15 cellular contexts compared by ENCODE assay signal in genomic region chr12:49784756-49785409, GRCh38. TPM values are rescaled to one million over a fixed set of nuclear protein-coding genes. Genes with fewer than 3 reads are reported as not detected.
DNase-seq lines count a peak whose midpoint lies in the region; ATAC-seq and TF ChIP-seq lines count a peak whose summit lies in the region.
"Had no signal": no experiment of that assay in that cellular context is flagged by ENCODE, and none has a peak within 500 bp of the region (broad histone marks: within the 10 kb centered on the region; RNA-seq: fewer than 3 reads in every experiment).

No MANE protein-coding gene starts in this region.

- H3K4me3 Mint-ChIP-seq in CD14-positive monocyte = no peak overlapping the region
- H3K4me3 Mint-ChIP-seq: activated B cell treated with CpG ODN at 0.5 μM for 24 hours; dendritic cell treated with granulocyte-macrophage colony-stimulating factor and Interleukin-4, amounts not matched to agents 40 ng/mL and 50 ng/mL, for 4 days had no signal

- ATAC-seq in omental fat pad (ENCODE audit: low FRiP score) (peak; percentile 55), GM19351 (IDR thresholded peaks at IDR 0.05; ENCODE audit: unreplicated experiment) (no peak), HG02571 (IDR thresholded peaks at IDR 0.05; ENCODE audit: unreplicated experiment) (no peak)
- ATAC-seq: Panc1 had no signal

- H3K9me3 Mint-ChIP-seq in CD14-positive monocyte = peaks cover 0 to 6% (median 4%) of the 10 kb centered on the region in 7 donors

- H3K36me3 Mint-ChIP-seq in CD14-positive monocyte = peaks cover 8% of the 10 kb centered on the region in 2 donors

- DNase-seq in CD14-positive monocyte (ENCODE audit: low spot score) (no peak), LHCN-M2 (ENCODE audit: low read depth) (peak; percentile 59), choroid plexus epithelial cell (ENCODE audit: low read depth) (peak; percentile 59), omental fat pad (ENCODE audit: low spot score) (no peak), SIG-M5 treated with dmso at 0.1 percent for 504 hours (lab: John Stamatoyannopoulos, UW; ENCODE audit: unreplicated experiment) (no peak), NCI-H2081 treated with DMSO at 0.1 percent for 48 hours (lab: John Stamatoyannopoulos, UW) (no peak)
- DNase-seq: activated B cell treated with CpG ODN at 0.5 μM for 24 hours, aorta, DMS153, NCI-H748 treated with DMSO at 0.1 percent for 48 hours, stomach had no signal

- peaks cover 6 to 9% (median 6%) of the 10 kb centered on the region in 3 donors for H3K27me3 Mint-ChIP-seq in CD14-positive monocyte (ENCODE audit: low read depth in 3 of 3)

- H3K27ac Mint-ChIP-seq in CD14-positive monocyte = peak overlapping the region in 4 of 7 donors; percentile 28 to 62 (median 59)
- H3K27ac Mint-ChIP-seq: activated B cell treated with CpG ODN at 0.5 μM for 24 hours had no signal

- peaks cover 17% of the 10 kb centered on the region for H3K4me1 Mint-ChIP-seq in CD14-positive monocyte
- H3K4me1 Mint-ChIP-seq: activated B cell treated with CpG ODN at 0.5 μM for 24 hours had no signal

- intact Hi-C loops in CD14-positive monocyte (cut with micrococcal nuclease) = no loop called here

- no peak for TF ChIP-seq CTCF in CD14-positive monocyte (IDR thresholded peaks at IDR 0.05)
- no peak for TF ChIP-seq CTCF in choroid plexus epithelial cell (conservative IDR thresholded peaks at IDR 0.05; ENCODE audit: low read depth, low read length)
- TF ChIP-seq CTCF in omental fat pad (IDR thresholded peaks at IDR 0.05) = no peak

- H3K4me3 ChIP-seq in choroid plexus epithelial cell (ENCODE audit: low read depth, low read length) = no peak overlapping the region
- H3K4me3 ChIP-seq: stomach had no signal

RNA-seq across cellular contexts. Expression of gene NCKAP5L, which starts 43.3 kb away (rescaled TPM):
- polyA plus RNA-seq in CD14-positive monocyte = 1 to 10 TPM; 3.7 to 6.8 TPM
- 27.8 and 29.8 TPM in 2 replicates for total RNA-seq in LHCN-M2 (2014; rRNA removed)
- polyA plus RNA-seq in LHCN-M2 (2012) = 18.6 TPM
- total RNA-seq in omental fat pad = 10 to 100 TPM; 14.2 to 20.3 (median 17.6) TPM

RNA-seq across cellular contexts. Expression of gene TMBIM6, which starts 43.5 kb away (rescaled TPM):
- 1,000 to 10,000 TPM; 1,396 to 1,453 TPM for polyA plus RNA-seq in CD14-positive monocyte
- total RNA-seq in LHCN-M2 (2014; rRNA removed) (413 and 429 TPM in 2 replicates), omental fat pad (100 to 1,000 TPM; 337 to 481 (median 397) TPM)
- polyA plus RNA-seq in LHCN-M2 (2012) = 355 TPM

RNA-seq across cellular contexts. Expression of gene BCDIN3D, which starts 58.0 kb away (rescaled TPM):
- polyA plus RNA-seq in CD14-positive monocyte = 1 to 10 TPM in 1 of 2 donors, under 1 TPM in 1; 0.71 to 1.2 TPM
- total RNA-seq in LHCN-M2 (2014; rRNA removed) = 2.5 and 2.9 TPM in 2 replicates
- polyA plus RNA-seq in LHCN-M2 (2012) = 1.7 TPM
- total RNA-seq in omental fat pad = 1 to 10 TPM; 1.9 to 3.5 (median 2.8) TPM

Comparison
In these comparisons a context has a peak if more than half of its experiments do, and no peak if none do; other contexts are left out.
1. DNase-seq: peak in LHCN-M2 (single experiment) and choroid plexus epithelial cell (single experiment); none in CD14-positive monocyte (single experiment), omental fat pad (single experiment), SIG-M5 treated with dmso at 0.1 percent for 504 hours (single experiment) and NCI-H2081 treated with DMSO at 0.1 percent for 48 hours (single experiment).